1 cellular context compared by ENCODE assay signal in the genomic region with DNA sequence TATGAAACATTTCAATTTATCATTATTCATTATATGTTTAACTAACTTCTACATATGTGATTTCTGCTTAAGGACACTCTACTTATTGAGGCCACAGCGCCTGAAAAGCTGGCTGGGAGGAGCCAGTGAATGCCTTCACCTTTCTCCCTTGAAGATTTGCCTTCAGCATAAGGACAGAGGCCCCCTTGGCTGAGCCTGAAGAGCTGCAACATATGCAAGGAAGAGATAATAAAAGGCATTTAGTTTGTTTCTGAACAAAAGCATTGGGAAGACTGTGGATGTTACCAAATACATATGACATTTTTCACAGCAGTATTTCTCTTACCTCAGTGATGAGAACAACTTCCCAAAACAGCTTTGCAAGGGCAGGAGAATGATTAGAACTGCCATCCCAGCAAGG.
A peak's percentile ranks its signal among the peaks of the same experiment; 100 is the strongest.
TF ChIP-seq lines count a peak whose summit lies in the region.

No MANE protein-coding gene starts in this region.

TF ChIP-seq in K562, 482 proteins besides CTCF, POLR2A, EP300 and RAD21 (continued from another document and continues in another):
- TF ChIP-seq, protein P1, sequence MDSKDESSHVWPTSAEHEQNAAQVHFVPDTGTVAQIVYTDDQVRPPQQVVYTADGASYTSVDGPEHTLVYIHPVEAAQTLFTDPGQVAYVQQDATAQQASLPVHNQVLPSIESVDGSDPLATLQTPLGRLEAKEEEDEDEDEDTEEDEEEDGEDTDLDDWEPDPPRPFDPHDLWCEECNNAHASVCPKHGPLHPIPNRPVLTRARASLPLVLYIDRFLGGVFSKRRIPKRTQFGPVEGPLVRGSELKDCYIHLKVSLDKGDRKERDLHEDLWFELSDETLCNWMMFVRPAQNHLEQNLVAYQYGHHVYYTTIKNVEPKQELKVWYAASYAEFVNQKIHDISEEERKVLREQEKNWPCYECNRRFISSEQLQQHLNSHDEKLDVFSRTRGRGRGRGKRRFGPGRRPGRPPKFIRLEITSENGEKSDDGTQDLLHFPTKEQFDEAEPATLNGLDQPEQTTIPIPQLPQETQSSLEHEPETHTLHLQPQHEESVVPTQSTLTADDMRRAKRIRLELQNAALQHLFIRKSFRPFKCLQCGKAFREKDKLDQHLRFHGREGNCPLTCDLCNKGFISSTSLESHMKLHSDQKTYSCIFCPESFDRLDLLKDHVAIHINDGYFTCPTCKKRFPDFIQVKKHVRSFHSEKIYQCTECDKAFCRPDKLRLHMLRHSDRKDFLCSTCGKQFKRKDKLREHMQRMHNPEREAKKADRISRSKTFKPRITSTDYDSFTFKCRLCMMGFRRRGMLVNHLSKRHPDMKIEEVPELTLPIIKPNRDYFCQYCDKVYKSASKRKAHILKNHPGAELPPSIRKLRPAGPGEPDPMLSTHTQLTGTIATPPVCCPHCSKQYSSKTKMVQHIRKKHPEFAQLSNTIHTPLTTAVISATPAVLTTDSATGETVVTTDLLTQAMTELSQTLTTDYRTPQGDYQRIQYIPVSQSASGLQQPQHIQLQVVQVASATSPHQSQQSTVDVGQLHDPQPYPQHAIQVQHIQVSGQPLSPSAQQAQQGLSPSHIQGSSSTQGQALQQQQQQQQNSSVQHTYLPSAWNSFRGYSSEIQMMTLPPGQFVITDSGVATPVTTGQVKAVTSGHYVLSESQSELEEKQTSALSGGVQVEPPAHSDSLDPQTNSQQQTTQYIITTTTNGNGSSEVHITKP (IDR thresholded peaks at IDR 0.05; ENCODE audit: partially characterized antibody) = peak; percentile 33
- TF ChIP-seq POU5F1 (IDR thresholded peaks at IDR 0.05; ENCODE audit: borderline replicate concordance, low read depth, low read length, partially characterized antibody) = no peak
- no peak for TF ChIP-seq BHLHE40 (IDR thresholded peaks at IDR 0.05; ENCODE audit: low read length)
- peak; percentile 45; the same call in 1 of the 2 replicates for TF ChIP-seq DPF2 (IDR thresholded peaks at IDR 0.05)
- no peak for TF ChIP-seq ZNF175 (CRISPR knock-in tag; IDR thresholded peaks at IDR 0.05; ENCODE audit: low read depth)
- peak; percentile 68 for TF ChIP-seq CBFA2T3 (IDR thresholded peaks at IDR 0.05)
- TF ChIP-seq ARID1B (IDR thresholded peaks at IDR 0.05) = peak; percentile 79
- TF ChIP-seq HDAC8 (tag; IDR thresholded peaks at IDR 0.05) = no peak
- TF ChIP-seq, protein P2, sequence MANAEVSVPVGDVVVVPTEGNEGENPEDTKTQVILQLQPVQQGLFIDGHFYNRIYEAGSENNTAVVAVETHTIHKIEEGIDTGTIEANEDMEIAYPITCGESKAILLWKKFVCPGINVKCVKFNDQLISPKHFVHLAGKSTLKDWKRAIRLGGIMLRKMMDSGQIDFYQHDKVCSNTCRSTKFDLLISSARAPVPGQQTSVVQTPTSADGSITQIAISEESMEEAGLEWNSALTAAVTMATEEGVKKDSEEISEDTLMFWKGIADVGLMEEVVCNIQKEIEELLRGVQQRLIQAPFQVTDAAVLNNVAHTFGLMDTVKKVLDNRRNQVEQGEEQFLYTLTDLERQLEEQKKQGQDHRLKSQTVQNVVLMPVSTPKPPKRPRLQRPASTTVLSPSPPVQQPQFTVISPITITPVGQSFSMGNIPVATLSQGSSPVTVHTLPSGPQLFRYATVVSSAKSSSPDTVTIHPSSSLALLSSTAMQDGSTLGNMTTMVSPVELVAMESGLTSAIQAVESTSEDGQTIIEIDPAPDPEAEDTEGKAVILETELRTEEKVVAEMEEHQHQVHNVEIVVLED (CRISPR knock-in tag; IDR thresholded peaks at IDR 0.05) = no peak
- no peak for TF ChIP-seq FOXP4 (CRISPR knock-in tag; IDR thresholded peaks at IDR 0.05; ENCODE audit: borderline replicate concordance)
- TF ChIP-seq CREB3L1 (IDR thresholded peaks at IDR 0.05; ENCODE audit: borderline replicate concordance, low read depth) = no peak
- no peak for TF ChIP-seq SNIP1 (IDR thresholded peaks at IDR 0.05; ENCODE audit: low read depth)
- TF ChIP-seq SMARCE1 (IDR thresholded peaks at IDR 0.05) = 0 out of 2 replicates have a peak, but pooled peaks have one; percentile 21
- no peak for TF ChIP-seq ZNF79 (CRISPR knock-in tag; IDR thresholded peaks at IDR 0.05; ENCODE audit: low read depth)
- TF ChIP-seq, protein P3, sequence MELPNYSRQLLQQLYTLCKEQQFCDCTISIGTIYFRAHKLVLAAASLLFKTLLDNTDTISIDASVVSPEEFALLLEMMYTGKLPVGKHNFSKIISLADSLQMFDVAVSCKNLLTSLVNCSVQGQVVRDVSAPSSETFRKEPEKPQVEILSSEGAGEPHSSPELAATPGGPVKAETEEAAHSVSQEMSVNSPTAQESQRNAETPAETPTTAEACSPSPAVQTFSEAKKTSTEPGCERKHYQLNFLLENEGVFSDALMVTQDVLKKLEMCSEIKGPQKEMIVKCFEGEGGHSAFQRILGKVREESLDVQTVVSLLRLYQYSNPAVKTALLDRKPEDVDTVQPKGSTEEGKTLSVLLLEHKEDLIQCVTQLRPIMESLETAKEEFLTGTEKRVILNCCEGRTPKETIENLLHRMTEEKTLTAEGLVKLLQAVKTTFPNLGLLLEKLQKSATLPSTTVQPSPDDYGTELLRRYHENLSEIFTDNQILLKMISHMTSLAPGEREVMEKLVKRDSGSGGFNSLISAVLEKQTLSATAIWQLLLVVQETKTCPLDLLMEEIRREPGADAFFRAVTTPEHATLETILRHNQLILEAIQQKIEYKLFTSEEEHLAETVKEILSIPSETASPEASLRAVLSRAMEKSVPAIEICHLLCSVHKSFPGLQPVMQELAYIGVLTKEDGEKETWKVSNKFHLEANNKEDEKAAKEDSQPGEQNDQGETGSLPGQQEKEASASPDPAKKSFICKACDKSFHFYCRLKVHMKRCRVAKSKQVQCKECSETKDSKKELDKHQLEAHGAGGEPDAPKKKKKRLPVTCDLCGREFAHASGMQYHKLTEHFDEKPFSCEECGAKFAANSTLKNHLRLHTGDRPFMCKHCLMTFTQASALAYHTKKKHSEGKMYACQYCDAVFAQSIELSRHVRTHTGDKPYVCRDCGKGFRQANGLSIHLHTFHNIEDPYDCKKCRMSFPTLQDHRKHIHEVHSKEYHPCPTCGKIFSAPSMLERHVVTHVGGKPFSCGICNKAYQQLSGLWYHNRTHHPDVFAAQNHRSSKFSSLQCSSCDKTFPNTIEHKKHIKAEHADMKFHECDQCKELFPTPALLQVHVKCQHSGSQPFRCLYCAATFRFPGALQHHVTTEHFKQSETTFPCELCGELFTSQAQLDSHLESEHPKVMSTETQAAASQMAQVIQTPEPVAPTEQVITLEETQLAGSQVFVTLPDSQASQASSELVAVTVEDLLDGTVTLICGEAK (IDR thresholded peaks at IDR 0.05) = no peak
- TF ChIP-seq, protein P3 (CRISPR knock-in tag; IDR thresholded peaks at IDR 0.05) = no peak
- TF ChIP-seq, protein P4, sequence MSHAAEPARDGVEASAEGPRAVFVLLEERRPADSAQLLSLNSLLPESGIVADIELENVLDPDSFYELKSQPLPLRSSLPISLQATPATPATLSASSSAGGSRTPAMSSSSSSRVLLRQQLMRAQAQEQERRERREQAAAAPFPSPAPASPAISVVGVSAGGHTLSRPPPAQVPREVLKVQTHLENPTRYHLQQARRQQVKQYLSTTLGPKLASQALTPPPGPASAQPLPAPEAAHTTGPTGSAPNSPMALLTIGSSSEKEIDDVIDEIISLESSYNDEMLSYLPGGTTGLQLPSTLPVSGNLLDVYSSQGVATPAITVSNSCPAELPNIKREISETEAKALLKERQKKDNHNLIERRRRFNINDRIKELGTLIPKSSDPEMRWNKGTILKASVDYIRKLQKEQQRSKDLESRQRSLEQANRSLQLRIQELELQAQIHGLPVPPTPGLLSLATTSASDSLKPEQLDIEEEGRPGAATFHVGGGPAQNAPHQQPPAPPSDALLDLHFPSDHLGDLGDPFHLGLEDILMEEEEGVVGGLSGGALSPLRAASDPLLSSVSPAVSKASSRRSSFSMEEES (CRISPR knock-in tag; IDR thresholded peaks at IDR 0.05) = no peak
- TF ChIP-seq, protein P5, sequence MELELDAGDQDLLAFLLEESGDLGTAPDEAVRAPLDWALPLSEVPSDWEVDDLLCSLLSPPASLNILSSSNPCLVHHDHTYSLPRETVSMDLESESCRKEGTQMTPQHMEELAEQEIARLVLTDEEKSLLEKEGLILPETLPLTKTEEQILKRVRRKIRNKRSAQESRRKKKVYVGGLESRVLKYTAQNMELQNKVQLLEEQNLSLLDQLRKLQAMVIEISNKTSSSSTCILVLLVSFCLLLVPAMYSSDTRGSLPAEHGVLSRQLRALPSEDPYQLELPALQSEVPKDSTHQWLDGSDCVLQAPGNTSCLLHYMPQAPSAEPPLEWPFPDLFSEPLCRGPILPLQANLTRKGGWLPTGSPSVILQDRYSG (tag; conservative IDR thresholded peaks at IDR 0.05; ENCODE audit: low read depth) = no peak
